In genomic region chr7:38736135-38736534, GRCh38 we compare ENCODE assay signal across 18 cellular contexts.
"Had no signal": no experiment of that assay in that cellular context is flagged by ENCODE, and none has a peak within 500 bp of the region (broad histone marks: within the 10 kb centered on the region; RNA-seq: fewer than 3 reads in every experiment).

No MANE protein-coding gene starts in this region.

- ATAC-seq: activated naive CD4-positive, alpha-beta T cell treated with anti-CD3 and anti-CD28 coated beads, Interleukin-2, amount 50 U/mL, for 72 hours; effector memory CD8-positive, alpha-beta T cell; gastrocnemius medialis; psoas muscle; right cardiac atrium had no signal

- DNase-seq: activated B cell treated with CpG ODN at 0.5 μM for 24 hours; activated CD4-positive, alpha-beta memory T cell treated with anti-CD3 and anti-CD28 coated beads for 36 hours; activated CD4-positive, alpha-beta T cell treated with anti-CD3 and anti-CD28 coated beads for 4 hours; activated gamma-delta T cell treated with Interleukin-2 at 50 U/mL for 16 hours; activated T-cell treated with anti-CD3 and anti-CD28 coated beads for 4 hours; adrenal gland; effector memory CD8-positive, alpha-beta T cell; esophagus squamous epithelium; gastrocnemius medialis; head of caudate nucleus; kidney glomerular epithelial cell; naive B cell; psoas muscle; right cardiac atrium; T-helper 9 cell; transverse colon; uterus had no signal
